Comparison of ENCODE assay signal across 30 cellular contexts in the genomic region with DNA sequence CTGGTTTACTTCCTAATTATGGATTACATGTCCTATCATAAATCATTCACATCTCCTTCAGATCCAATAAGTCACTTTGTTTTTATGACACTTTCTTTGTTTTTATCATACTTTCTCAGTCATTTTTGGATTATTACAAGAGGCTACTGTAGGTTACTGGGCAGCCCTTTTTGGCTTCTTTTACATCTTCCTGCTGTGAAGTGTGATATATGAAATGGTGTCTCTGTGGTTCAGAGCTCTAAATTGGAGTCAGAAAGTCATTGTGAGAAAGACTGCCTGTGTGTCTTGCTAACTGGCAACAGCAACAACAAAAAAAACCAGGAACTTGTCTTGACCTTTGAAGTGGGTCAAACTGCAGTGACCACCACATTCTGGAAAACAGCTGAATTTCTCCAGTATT.
"Had no signal": no experiment of that assay in that cellular context is flagged by ENCODE, and none has a peak within 500 bp of the region (broad histone marks: within the 10 kb centered on the region; RNA-seq: fewer than 3 reads in every experiment).

No MANE protein-coding gene starts in this region.

- H3K4me3 ChIP-seq: adrenal gland, body of pancreas, breast epithelium had no signal

- DNase-seq: activated B cell treated with CpG ODN at 0.5 μM for 24 hours; activated CD4-positive, alpha-beta memory T cell treated with anti-CD3 and anti-CD28 coated beads for 36 hours; activated CD4-positive, alpha-beta T cell treated with anti-CD3 and anti-CD28 coated beads for 4 hours; activated CD4-positive, alpha-beta T cell treated with anti-CD3 and anti-CD28 coated beads, Interleukin-2, amount 10 ng/mL, durations not matched to agents 24 days and 14 days; activated CD4-positive, alpha-beta T cell treated with anti-CD3 and anti-CD28 coated beads, Interleukin-2, amount 50 U/mL, for 1 hour; activated CD4-positive, alpha-beta T cell treated with anti-CD3 and anti-CD28 coated beads, Interleukin-2, amount 50 U/mL, for 4 hours; activated CD4-positive, CD25-positive, alpha-beta regulatory T cell treated with anti-CD3 and anti-CD28 coated beads, Interleukin-2, amount 50 U/mL, for 72 hours; activated CD8-positive, alpha-beta memory T cell treated with anti-CD3 and anti-CD28 coated beads, Interleukin-2, amount 50 U/mL, for 4 hours; activated CD8-positive, alpha-beta T cell treated with anti-CD3 and anti-CD28 coated beads for 36 hours; activated effector memory CD4-positive, alpha-beta T cell treated with anti-CD3 and anti-CD28 coated beads, Interleukin-2, amount 50 U/mL, for 16 hours; activated gamma-delta T cell treated with Interleukin-2 at 50 U/mL for 16 hours; activated naive CD4-positive, alpha-beta T cell; activated naive CD4-positive, alpha-beta T cell treated with anti-CD3 and anti-CD28 coated beads for 36 hours; activated naive CD4-positive, alpha-beta T cell treated with anti-CD3 and anti-CD28 coated beads, Interleukin-2, amount 50 U/mL, for 16 hours; activated naive CD8-positive, alpha-beta T cell treated with anti-CD3 and anti-CD28 coated beads for 36 hours; activated T-cell treated with anti-CD3 and anti-CD28 coated beads for 4 hours; activated T-cell treated with anti-CD3 and anti-CD28 coated beads, Interleukin-2, amount 50 U/mL, for 1 hour; activated T-cell treated with anti-CD3 and anti-CD28 coated beads, Interleukin-2, amount 50 U/mL, for 4 hours; activated T-cell treated with anti-CD3 and anti-CD28 coated beads, Interleukin-2, amount 50 U/mL, for 72 hours; adrenal gland; amniotic stem cell; aorta; body of pancreas; brain microvascular endothelial cell; central memory CD4-positive, alpha-beta T cell; T-helper 1 cell; T-helper 2 cell; T-helper 9 cell had no signal

- H3K9me3 ChIP-seq: adrenal gland, body of pancreas, breast epithelium had no signal

- H3K27ac ChIP-seq: adrenal gland, body of pancreas, brain microvascular endothelial cell, breast epithelium, VCaP had no signal

- H3K27me3 ChIP-seq: adrenal gland, body of pancreas, brain microvascular endothelial cell, breast epithelium had no signal

- H3K36me3 ChIP-seq: adrenal gland, brain microvascular endothelial cell, breast epithelium had no signal

- H3K4me1 ChIP-seq: adrenal gland, breast epithelium had no signal
